ENCODE assay signal across 35 cellular contexts in the genomic region with DNA sequence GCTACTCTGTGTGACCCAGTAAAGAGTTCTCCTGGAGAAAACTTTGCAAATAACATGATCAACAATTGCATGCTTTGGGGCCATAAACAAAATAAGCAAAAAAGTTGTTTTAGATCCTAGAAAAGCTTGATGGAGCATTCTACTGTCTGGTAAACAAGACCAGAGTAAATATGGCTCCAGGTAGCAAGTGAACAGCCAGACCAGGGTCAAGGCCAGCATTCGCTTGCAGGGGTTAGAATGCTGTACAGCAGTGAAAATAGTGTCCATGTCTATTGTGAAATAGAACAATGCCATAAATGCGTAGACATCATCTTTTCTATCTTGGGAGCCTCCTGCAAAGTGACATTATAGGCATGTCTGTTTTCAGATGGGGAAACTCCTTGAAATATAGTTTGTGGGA.
"Had no signal": no experiment of that assay in that cellular context is flagged by ENCODE, and none has a peak within 500 bp of the region (broad histone marks: within the 10 kb centered on the region; RNA-seq: fewer than 3 reads in every experiment).

No MANE protein-coding gene starts in this region.

- H3K27me3 ChIP-seq: MG63 had no signal

- DNase-seq: Kasumi-1, MG63, MM.1S, MV-4-11, NCI-H1048, NCI-H1092, NCI-H1092 treated with DMSO at 0.1 percent for 48 hours, NCI-H1105, NCI-H1105 treated with DMSO at 0.1 percent for 48 hours, NCI-H1417, NCI-H1417 treated with DMSO at 0.1 percent for 48 hours, NCI-H1436, NCI-H1436 treated with DMSO at 0.1 percent for 48 hours, NCI-H146, NCI-H1694, NCI-H187, NCI-H187 treated with DMSO at 0.1 percent for 48 hours, NCI-H1930, NCI-H2029, NCI-H2029 treated with DMSO at 0.1 percent for 48 hours, NCI-H2081, NCI-H2081 treated with DMSO at 0.1 percent for 48 hours, NCI-H2107, NCI-H2171, NCI-H2171 treated with DMSO at 0.1 percent for 48 hours, NCI-H2227 treated with DMSO at 0.1 percent for 48 hours, NCI-H226, NCI-H345, NCI-H446, NCI-H446 treated with DMSO at 0.1 percent for 48 hours, NCI-H510A, NCI-H510A treated with DMSO at 0.1 percent for 48 hours, NCI-H524, NCI-H524 treated with DMSO at 0.1 percent for 48 hours, NCI-H526 had no signal

- H3K4me3 ChIP-seq: MG63 had no signal

- H3K9me3 ChIP-seq: MG63 had no signal

- H3K36me3 ChIP-seq: MG63 had no signal
